Comparison of ENCODE assay signal across 8 cellular contexts in genomic region chr19:56119585-56119978, GRCh38. TPM values are rescaled to one million over a fixed set of nuclear protein-coding genes. Genes with fewer than 3 reads are reported as not detected.
DNase-seq lines count a peak whose midpoint lies in the region; ATAC-seq, FAIRE-seq and TF ChIP-seq lines count a peak whose summit lies in the region.

No MANE protein-coding gene starts in this region.

- intact Hi-C loops in A673 (cut with micrococcal nuclease; ENCODE audit: unreplicated experiment) (no loop called here), HepG2 (cut with micrococcal nuclease; ENCODE audit: unreplicated experiment) (loop anchor here (1.0 kb wide), 1 partner anchor 14 kb away; no protein-coding TSS in a partner anchor), upper lobe of right lung (cut with DNase I) (loop anchor here (10.0 kb wide), 1 partner anchor 45 kb away; no protein-coding TSS in a partner anchor)

- CTCF ChIA-PET in A673 (lab: Charles Lee) = no interaction called here
- CTCF ChIA-PET in HepG2 (lab: Yijun Ruan, JAX; ENCODE audit: low intra/inter-chr PET ratio, low total read pairs) = interaction anchor here (1.5 kb wide), 1 partner anchor 14 kb away, joined by 4 read pairs; no protein-coding TSS in a partner anchor

- ATAC-seq in HepG2 (peak; percentile 3), upper lobe of right lung (no peak), HG02840 (IDR thresholded peaks at IDR 0.05; ENCODE audit: low FRiP score, unreplicated experiment) (no peak)

- 7% methylated on average over 4 of the region's 15 CpGs for WGBS in HepG2 (ENCODE audit: low lambda C conversion rate)

- H3K4me3 ChIP-seq in A673 (ENCODE audit: low read depth, low read length, poor library complexity, severe bottlenecking) (peak overlapping the region; percentile 97), HFF-Myc (replicated peaks; ENCODE audit: low read depth, low read length) (peak overlapping the region; percentile 88), astrocyte of the cerebellum (ENCODE audit: low read depth, low read length) (peak overlapping the region; percentile 82), HepG2 (replicated peaks in 1 of 3; ENCODE audit: insufficient read depth in 1 of 3, low read depth in 2 of 3, low read length in 3 of 3) (peak overlapping the region; percentile 69 to 90 (median 83)), upper lobe of right lung (peak overlapping the region; percentile 80)

- no peak for TF ChIP-seq RAD21 in HepG2 (CRISPR knock-in tag; IDR thresholded peaks at IDR 0.05)

- BruUV-seq in A673 (replicated peaks; lab: Mats Ljungman, UMichigan) (no TSS peak), HepG2 (replicated peaks; lab: Mats Ljungman, UMichigan) (TSS peak; percentile 52)

- no peak for DNase-seq in A673 (ENCODE audit: low spot score)
- DNase-seq in HFF-Myc (ENCODE audit: extremely low read depth, low read depth) = no peak
- no peak for DNase-seq in astrocyte of the cerebellum (ENCODE audit: low read depth)
- DNase-seq in HepG2 (ENCODE audit: low spot score) = peak; percentile 35
- peak; percentile 71 for DNase-seq in upper lobe of right lung
- no peak for DNase-seq in nucleus accumbens (lab: John Stamatoyannopoulos, UW)
- DNase-seq in NCI-H1436 treated with DMSO at 0.1 percent for 48 hours (lab: John Stamatoyannopoulos, UW) = no peak

- POLR2A ChIA-PET in A673 (lab: Charles Lee; ENCODE audit: low non-redundant PET) = no interaction called here
- POLR2A ChIA-PET in HepG2 (lab: Yijun Ruan, JAX) = interaction anchor here (0.6 to 3.7 kb wide), 5 partner anchors 8 to 22 kb away, joined by 3 to 113 read pairs (median 11); partner anchors contain the start of gene ZNF444

- FAIRE-seq in HepG2 (lab: Jason Lieb, UNC) = no peak

- TF ChIP-seq CTCF in A673 (conservative IDR thresholded peaks at IDR 0.05; ENCODE audit: low read depth, low read length) (no peak), HFF-Myc (IDR thresholded peaks at IDR 0.05; ENCODE audit: low read depth, low read length, missing control alignments) (no peak), astrocyte of the cerebellum (IDR thresholded peaks at IDR 0.05; ENCODE audit: low read depth, low read length, missing control alignments) (no peak), HepG2 (CRISPR knock-in tag; IDR thresholded peaks at IDR 0.05) (no peak), upper lobe of right lung (IDR thresholded peaks at IDR 0.05) (no peak)

- no peaks in the 10 kb centered on the region for H3K36me3 ChIP-seq in A673 (ENCODE audit: insufficient read depth, low read length, poor library complexity, severe bottlenecking)
- peaks cover 8 to 16% of the 10 kb centered on the region in 2 experiments for H3K36me3 ChIP-seq in HepG2 (replicated peaks in 1 of 2; ENCODE audit: control insufficient read depth in 1 of 2, insufficient read depth in 2 of 2, low read length in 2 of 2)
- no peaks in the 10 kb centered on the region for H3K36me3 ChIP-seq in upper lobe of right lung

- peak overlapping the region; percentile 91 for H3K9ac ChIP-seq in HepG2 (ENCODE audit: insufficient read depth, low read depth, low read length)

- no peak overlapping the region for H2AFZ ChIP-seq in HepG2 (ENCODE audit: low read length)

- peak in 1 of 2 experiments; percentile 54; a peak in 2 of 4 replicates for TF ChIP-seq POLR2A in HepG2 (IDR thresholded peaks at IDR 0.05; ENCODE audit: insufficient read depth in 1 of 2, low read depth in 2 of 2, low read length in 2 of 2)

- H3K79me2 ChIP-seq in HepG2 (ENCODE audit: insufficient read depth, low read length) = peaks cover 51% of the 10 kb centered on the region

- H3K4me2 ChIP-seq in HepG2 (ENCODE audit: low read depth, low read length) = peak overlapping the region; percentile 95

- H3K27me3 ChIP-seq in A673 (replicated peaks; ENCODE audit: insufficient read depth, low read depth, low read length, poor library complexity) (no peaks in the 10 kb centered on the region), HepG2 (ENCODE audit: control insufficient read depth in 1 of 2, insufficient read depth in 2 of 2, low read length in 2 of 2) (no peaks in the 10 kb centered on the region; a peak in 1 of 5 replicates), upper lobe of right lung (no peaks in the 10 kb centered on the region)

- H3K4me1 ChIP-seq in A673 (ENCODE audit: insufficient read depth, low read length, poor library complexity, severe bottlenecking) (peaks cover 10% of the 10 kb centered on the region), HepG2 (ENCODE audit: insufficient read depth, low read length) (peaks cover 52% of the 10 kb centered on the region), upper lobe of right lung (peaks cover 44% of the 10 kb centered on the region)

- H3K9me3 ChIP-seq in A673 (ENCODE audit: low read depth, low read length, poor library complexity, severe bottlenecking) (no peaks in the 10 kb centered on the region), HepG2 (ENCODE audit: low read length) (no peaks in the 10 kb centered on the region), upper lobe of right lung (no peaks in the 10 kb centered on the region)

- no peak for TF ChIP-seq EP300 in HepG2 (IDR thresholded peaks at IDR 0.05; ENCODE audit: low read depth in 2 of 2, low read length in 2 of 2)
- no peak for TF ChIP-seq EP300 in HepG2 (CRISPR knock-in tag; IDR thresholded peaks at IDR 0.05; ENCODE audit: borderline replicate concordance)

- peaks cover 51% of the 10 kb centered on the region for H4K20me1 ChIP-seq in HepG2 (ENCODE audit: insufficient read depth, low read length)

- in situ Hi-C loops in astrocyte of the cerebellum (cut with HindIII; ENCODE audit: low sequenced_read_pairs) = no loop called here
- in situ Hi-C loops in HepG2 (cut with HindIII; ENCODE audit: extremely low pct_ligation_motif_present, low pct_unique_long_range_greater_than_20kb) = no loop called here

- peak overlapping the region; percentile 98 for H3K27ac ChIP-seq in A673 (ENCODE audit: low read depth, low read length, poor library complexity, severe bottlenecking)
- peak overlapping the region; percentile 99 for H3K27ac ChIP-seq in HepG2 (ENCODE audit: extremely low read length, insufficient read depth, low read length)
- H3K27ac ChIP-seq in upper lobe of right lung = peak overlapping the region; percentile 93

RNA-seq across cellular contexts. Expression of gene ZNF787, which starts 1.5 kb away (rescaled TPM):
- total RNA-seq in A673 (2021) (48.6 and 51.0 TPM in 2 replicates), HepG2 (2016; rRNA removed; fragmentation: Illumina TruSeq; extraction: Trizol) (35.6 and 42.8 TPM in 2 replicates), upper lobe of right lung (40.7 TPM)
- 29.0 and 33.1 TPM in 2 replicates for total RNA-seq in HepG2 (2016; cell fraction: cytosol; rRNA removed; fragmentation: Illumina TruSeq; extraction: Trizol; ENCODE audit: low read depth)
- total RNA-seq in HepG2 (2016; cell fraction: insoluble cytoplasmic fraction; rRNA removed; fragmentation: Illumina TruSeq; extraction: Trizol) = 34.7 and 46.1 TPM in 2 replicates
- total RNA-seq in HepG2 (2016; cell fraction: membrane; rRNA removed; fragmentation: Illumina TruSeq; extraction: Trizol) = 62.2 and 73.5 TPM in 2 replicates
- 17.6 and 21.2 TPM in 2 replicates for total RNA-seq in HepG2 (2016; cell fraction: nucleus; rRNA removed; fragmentation: Illumina TruSeq; extraction: Trizol)
- polyA plus RNA-seq in HepG2 (2011; rRNA removed) = 15.1 and 23.1 TPM in 2 replicates
- polyA plus RNA-seq in HepG2 (2011; cell fraction: cytosol; rRNA removed) = 9.6 and 21.1 TPM in 2 replicates
- 24.0 and 30.1 TPM in 2 replicates for polyA plus RNA-seq in HepG2 (2011; cell fraction: nucleus; rRNA removed)
- polyA plus RNA-seq in HepG2 (2012) = 20.1 and 21.2 TPM in 2 replicates
- 34.6 and 40.9 TPM in 2 replicates for polyA plus RNA-seq in HepG2 (2016; cell fraction: cytosol; fragmentation: Illumina TruSeq; extraction: Trizol; ENCODE audit: low read depth)
- 47.2 and 47.3 TPM in 2 replicates for polyA plus RNA-seq in HepG2 (2016; cell fraction: insoluble cytoplasmic fraction; fragmentation: Illumina TruSeq; extraction: Trizol; ENCODE audit: low read depth)
- 55.5 and 74.3 TPM in 2 replicates for polyA plus RNA-seq in HepG2 (2016; cell fraction: membrane; fragmentation: Illumina TruSeq; extraction: Trizol; ENCODE audit: low read depth)
- polyA plus RNA-seq in HepG2 (2016; cell fraction: nucleus; fragmentation: Illumina TruSeq; extraction: Trizol; ENCODE audit: insufficient read depth, low read depth) = 38.1 and 41.9 TPM in 2 replicates
- polyA minus RNA-seq in HepG2 (2011; rRNA and poly(A)+ RNA removed; ENCODE audit: low replicate concordance) = 11.1 and 37.8 TPM in 2 replicates
- 24.6 and 29.7 TPM in 2 replicates for polyA minus RNA-seq in HepG2 (2011; cell fraction: cytosol; rRNA and poly(A)+ RNA removed)
- 9.8 and 11.8 TPM in 2 replicates for polyA minus RNA-seq in HepG2 (2011; cell fraction: nucleus; rRNA and poly(A)+ RNA removed)

RNA-seq across cellular contexts. Expression of gene ZNF444, which starts 21.5 kb away (rescaled TPM):
- 44.2 and 45.3 TPM in 2 replicates for total RNA-seq in A673 (2021)
- 24.4 and 30.3 TPM in 2 replicates for total RNA-seq in HepG2 (2016; rRNA removed; fragmentation: Illumina TruSeq; extraction: Trizol)
- 8.7 and 10.7 TPM in 2 replicates for total RNA-seq in HepG2 (2016; cell fraction: cytosol; rRNA removed; fragmentation: Illumina TruSeq; extraction: Trizol; ENCODE audit: low read depth)
- 24.3 and 28.9 TPM in 2 replicates for total RNA-seq in HepG2 (2016; cell fraction: insoluble cytoplasmic fraction; rRNA removed; fragmentation: Illumina TruSeq; extraction: Trizol)
- 18.5 and 19.0 TPM in 2 replicates for total RNA-seq in HepG2 (2016; cell fraction: membrane; rRNA removed; fragmentation: Illumina TruSeq; extraction: Trizol)
- total RNA-seq in HepG2 (2016; cell fraction: nucleus; rRNA removed; fragmentation: Illumina TruSeq; extraction: Trizol) = 16.6 and 20.8 TPM in 2 replicates
- 27.4 and 34.2 TPM in 2 replicates for polyA plus RNA-seq in HepG2 (2011; rRNA removed)
- 26.3 and 39.4 TPM in 2 replicates for polyA plus RNA-seq in HepG2 (2011; cell fraction: cytosol; rRNA removed)
- 141 and 147 TPM in 2 replicates for polyA plus RNA-seq in HepG2 (2011; cell fraction: nucleus; rRNA removed)
- polyA plus RNA-seq in HepG2 (2012) = 31.4 and 36.8 TPM in 2 replicates
- polyA plus RNA-seq in HepG2 (2016; cell fraction: cytosol; fragmentation: Illumina TruSeq; extraction: Trizol; ENCODE audit: low read depth) = 9.9 and 10.2 TPM in 2 replicates
- polyA plus RNA-seq in HepG2 (2016; cell fraction: insoluble cytoplasmic fraction; fragmentation: Illumina TruSeq; extraction: Trizol; ENCODE audit: low read depth) = 35.6 and 37.8 TPM in 2 replicates
- polyA plus RNA-seq in HepG2 (2016; cell fraction: membrane; fragmentation: Illumina TruSeq; extraction: Trizol; ENCODE audit: low read depth) = 15.1 and 15.7 TPM in 2 replicates
- polyA plus RNA-seq in HepG2 (2016; cell fraction: nucleus; fragmentation: Illumina TruSeq; extraction: Trizol; ENCODE audit: insufficient read depth, low read depth) = 59.4 and 67.1 TPM in 2 replicates
- polyA minus RNA-seq in HepG2 (2011; rRNA and poly(A)+ RNA removed; ENCODE audit: low replicate concordance) = 7.0 and 28.3 TPM in 2 replicates
- 15.8 and 20.3 TPM in 2 replicates for polyA minus RNA-seq in HepG2 (2011; cell fraction: cytosol; rRNA and poly(A)+ RNA removed)
- 11.1 and 17.4 TPM in 2 replicates for polyA minus RNA-seq in HepG2 (2011; cell fraction: nucleus; rRNA and poly(A)+ RNA removed)
- 37.3 TPM for total RNA-seq in upper lobe of right lung

RNA-seq across cellular contexts. Expression of gene GALP, which starts 56.2 kb away (rescaled TPM):
- total RNA-seq in A673 (2021) (not detected in 2 replicates), HepG2 (2016; rRNA removed; fragmentation: Illumina TruSeq; extraction: Trizol) (not detected in 2 replicates), upper lobe of right lung (not detected)
- not detected in 2 replicates for total RNA-seq in HepG2 (2016; cell fraction: cytosol; rRNA removed; fragmentation: Illumina TruSeq; extraction: Trizol; ENCODE audit: low read depth)
- total RNA-seq in HepG2 (2016; cell fraction: insoluble cytoplasmic fraction; rRNA removed; fragmentation: Illumina TruSeq; extraction: Trizol) = not detected in 2 replicates
- total RNA-seq in HepG2 (2016; cell fraction: membrane; rRNA removed; fragmentation: Illumina TruSeq; extraction: Trizol) = not detected in 2 replicates
- not detected in 2 replicates for total RNA-seq in HepG2 (2016; cell fraction: nucleus; rRNA removed; fragmentation: Illumina TruSeq; extraction: Trizol)
- not detected in 2 replicates for polyA plus RNA-seq in HepG2 (2011; rRNA removed)
- polyA plus RNA-seq in HepG2 (2011; cell fraction: cytosol; rRNA removed) = not detected in 2 replicates
- not detected in 2 replicates for polyA plus RNA-seq in HepG2 (2011; cell fraction: nucleus; rRNA removed)
- not detected in 2 replicates for polyA plus RNA-seq in HepG2 (2012)
- not detected in 2 replicates for polyA plus RNA-seq in HepG2 (2016; cell fraction: cytosol; fragmentation: Illumina TruSeq; extraction: Trizol; ENCODE audit: low read depth)
- not detected in 2 replicates for polyA plus RNA-seq in HepG2 (2016; cell fraction: insoluble cytoplasmic fraction; fragmentation: Illumina TruSeq; extraction: Trizol; ENCODE audit: low read depth)
- polyA plus RNA-seq in HepG2 (2016; cell fraction: membrane; fragmentation: Illumina TruSeq; extraction: Trizol; ENCODE audit: low read depth) = not detected in 2 replicates
- polyA plus RNA-seq in HepG2 (2016; cell fraction: nucleus; fragmentation: Illumina TruSeq; extraction: Trizol; ENCODE audit: insufficient read depth, low read depth) = not detected in 2 replicates
- polyA minus RNA-seq in HepG2 (2011; rRNA and poly(A)+ RNA removed; ENCODE audit: low replicate concordance) = not detected in 2 replicates
- polyA minus RNA-seq in HepG2 (2011; cell fraction: cytosol; rRNA and poly(A)+ RNA removed) = not detected in 2 replicates
- polyA minus RNA-seq in HepG2 (2011; cell fraction: nucleus; rRNA and poly(A)+ RNA removed) = not detected in 2 replicates

Comparison
In these comparisons a context has a peak if more than half of its experiments do, and no peak if none do; other contexts are left out.
1. DNase-seq: peak in HepG2 (single experiment) and upper lobe of right lung (single experiment); none in A673 (single experiment), HFF-Myc (single experiment), astrocyte of the cerebellum (single experiment), nucleus accumbens (0 of 56) and NCI-H1436 treated with DMSO at 0.1 percent for 48 hours (single experiment).
2. Peak in every context shown above with its lines, with median percentiles within 50 percentile points of each other: H3K27ac ChIP-seq and H3K4me3 ChIP-seq.